Comparison of ENCODE assay signal across 25 cellular contexts in the genomic region with DNA sequence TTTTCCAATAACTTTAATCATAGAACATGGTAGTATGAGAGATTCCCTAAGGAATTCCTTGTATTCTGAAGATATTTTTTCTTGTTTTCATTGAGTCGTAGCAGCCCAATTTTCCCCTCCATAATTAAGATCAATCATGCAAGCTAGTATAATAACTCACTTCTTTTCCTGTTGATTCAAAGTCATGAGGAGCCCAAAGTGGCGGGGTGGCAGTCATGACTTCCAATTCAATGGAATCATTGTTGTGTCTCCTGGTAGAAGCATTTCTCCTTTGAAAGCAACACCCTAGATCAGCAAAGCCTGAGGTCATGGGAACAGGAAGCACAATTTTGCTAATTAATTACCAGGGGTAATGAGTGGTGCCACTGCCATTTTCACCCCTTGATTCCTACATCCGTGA.
"Had no signal": no experiment of that assay in that cellular context is flagged by ENCODE, and none has a peak within 500 bp of the region (broad histone marks: within the 10 kb centered on the region; RNA-seq: fewer than 3 reads in every experiment).

No MANE protein-coding gene starts in this region.

- H3K4me3 ChIP-seq: K562, Peyer's patch had no signal

- H3K36me3 ChIP-seq: Peyer's patch, WERI-Rb-1 had no signal

- DNase-seq: activated CD4-positive, alpha-beta memory T cell treated with anti-CD3 and anti-CD28 coated beads, Interleukin-2, amount 10 ng/mL, durations not matched to agents 7 days and 5 days; activated CD4-positive, alpha-beta T cell treated with anti-CD3 and anti-CD28 coated beads for 36 hours; activated CD4-positive, alpha-beta T cell treated with anti-CD3 and anti-CD28 coated beads, Interleukin-2, amount 50 U/mL, for 1 hour; activated gamma-delta T cell; activated naive CD4-positive, alpha-beta T cell treated with anti-CD3 and anti-CD28 coated beads for 36 hours; activated T-cell treated with anti-CD3 and anti-CD28 coated beads for 4 hours; activated T-cell treated with anti-CD3 and anti-CD28 coated beads, Interleukin-2, amount 50 U/mL, for 48 hours; amygdala; cerebellar nuclear complex; Karpas-422; MM.1S; NCI-H1694 treated with DMSO at 0.1 percent for 48 hours; NCI-H2171; NCI-H2227 treated with DMSO at 0.1 percent for 48 hours; NCI-H446 treated with DMSO at 0.1 percent for 48 hours; NCI-H524 treated with DMSO at 0.1 percent for 48 hours; NK-92 treated with Interleukin-12 subunit alpha and Interleukin-12 subunit beta, amount 100 ng/mL, for 24 hours; Peyer's patch; SHP77 treated with DMSO at 0.1 percent for 48 hours; T-cell; T-helper 2 cell; WERI-Rb-1 had no signal

- H3K4me1 ChIP-seq: Peyer's patch had no signal

- ATAC-seq: activated CD4-positive, alpha-beta T cell treated with anti-CD3 and anti-CD28 coated beads for 36 hours; activated T-helper 17 cell treated with anti-CD3 and anti-CD28 coated beads, Interleukin-2, amount 50 U/mL, for 72 hours; K562; T-cell had no signal

- FAIRE-seq: astrocyte, K562 had no signal

- H3K9me3 ChIP-seq: Peyer's patch had no signal

- H3K27me3 ChIP-seq: Peyer's patch had no signal

- H3K27ac ChIP-seq: Peyer's patch, WERI-Rb-1 had no signal
